8 cellular contexts compared by ENCODE assay signal in the genomic region with DNA sequence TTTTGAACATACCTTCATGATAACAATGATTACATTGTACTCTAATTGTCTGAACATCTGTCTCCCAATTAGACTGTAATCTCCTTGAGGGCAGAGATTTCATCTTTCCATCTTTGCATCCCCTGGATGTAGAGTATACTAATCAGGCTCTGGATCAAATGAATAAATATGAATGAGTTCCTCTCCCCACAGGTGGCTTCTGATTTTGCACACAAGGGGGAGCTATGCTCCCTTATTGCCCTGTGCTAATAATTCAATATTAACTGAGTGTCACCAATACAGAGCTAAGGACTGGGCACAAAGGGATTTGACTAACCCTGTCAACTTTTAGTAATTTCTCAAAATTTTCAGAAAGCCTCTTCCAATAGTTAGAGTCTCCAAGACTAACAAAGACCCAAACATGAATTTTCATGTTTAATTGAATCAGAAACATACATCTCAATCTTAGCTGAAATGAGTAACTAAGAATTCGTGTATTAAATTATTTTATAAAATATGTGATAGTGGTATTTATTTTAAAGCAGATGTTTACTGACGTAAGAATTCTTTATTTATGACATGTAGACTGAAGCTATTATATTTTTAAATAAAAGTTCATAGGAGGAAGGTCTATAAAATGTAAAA. TPM values are rescaled to one million over a fixed set of nuclear protein-coding genes. Genes with fewer than 3 reads are reported as not detected.
A peak's percentile ranks its signal among the peaks of the same experiment; 100 is the strongest.
DNase-seq lines count a peak whose midpoint lies in the region; ATAC-seq and TF ChIP-seq lines count a peak whose summit lies in the region.

No MANE protein-coding gene starts in this region.

- WGBS in heart left ventricle, 4 donors = 54 to 72% (median 55%) methylated on average over 2 of the region's 2 CpGs
- WGBS in adrenal gland, 4 donors = 41 to 64% (median 53%) methylated on average over 2 of the region's 2 CpGs

- H3K4me1 ChIP-seq in heart left ventricle (peaks cover 0 to 14% (median 0%) of the 10 kb centered on the region in 12 donors), adrenal gland (replicated peaks in 1 of 2) (peaks cover 0 to 13% of the 10 kb centered on the region in 2 donors), lower lobe of right lung (no peaks in the 10 kb centered on the region)

- H3K36me3 ChIP-seq in heart left ventricle (no peaks in the 10 kb centered on the region), adrenal gland (replicated peaks in 1 of 2) (no peaks in the 10 kb centered on the region), lower lobe of right lung (no peaks in the 10 kb centered on the region)

- TF ChIP-seq POLR2A in heart left ventricle (IDR thresholded peaks at IDR 0.05) (no peak), adrenal gland (IDR thresholded peaks at IDR 0.05) (no peak)

- H3K4me3 ChIP-seq in heart left ventricle = no peak overlapping the region
- H3K4me3 ChIP-seq in adrenal gland = no peak overlapping the region
- no peak overlapping the region for H3K4me3 ChIP-seq in lower lobe of right lung

- H3K27ac ChIP-seq in heart left ventricle (no peak overlapping the region), adrenal gland (no peak overlapping the region), lower lobe of right lung (no peak overlapping the region)

- TF ChIP-seq CTCF in heart left ventricle (IDR thresholded peaks at IDR 0.05) (peak; percentile 32 to 64 (median 55)), adrenal gland (IDR thresholded peaks at IDR 0.05) (peak; percentile 34 to 65 (median 54)), lower lobe of right lung (IDR thresholded peaks at IDR 0.05) (peak; percentile 73)

- ATAC-seq in heart left ventricle (no peak), left ventricle myocardium superior (no peak), lower lobe of right lung (no peak), HG02884 (IDR thresholded peaks at IDR 0.05; ENCODE audit: unreplicated experiment) (no peak), GM19351 (IDR thresholded peaks at IDR 0.05; ENCODE audit: unreplicated experiment) (no peak), GM18870 (IDR thresholded peaks at IDR 0.05; ENCODE audit: unreplicated experiment) (no peak)

- H3K9me3 ChIP-seq in heart left ventricle (no peaks in the 10 kb centered on the region), adrenal gland (replicated peaks in 1 of 3) (no peaks in the 10 kb centered on the region), lower lobe of right lung (no peaks in the 10 kb centered on the region)

- intact Hi-C loops in heart left ventricle (cut with DNase I) (loop anchor here in 1 of 10 donors (2.0 kb wide), 1 partner anchor 152 kb away; no protein-coding TSS in a partner anchor), left ventricle myocardium superior (cut with micrococcal nuclease) (no loop called here), adrenal gland (cut with DNase I) (no loop called here), lower lobe of right lung (cut with DNase I) (no loop called here)

- DNase-seq in heart left ventricle (no peak), left ventricle myocardium superior (no peak), NCI-H146 treated with DMSO at 0.1 percent for 48 hours (lab: John Stamatoyannopoulos, UW; ENCODE audit: unreplicated experiment) (peak; percentile 4), adrenal gland (peak in 2 of 7 donors; percentile 37 to 55), lower lobe of right lung (peak; percentile 14)

- H3K27me3 ChIP-seq in heart left ventricle = peaks cover 6 to 67% (median 28%) of the 10 kb centered on the region in 9 donors
- peaks cover 18% of the 10 kb centered on the region for H3K27me3 ChIP-seq in adrenal gland
- peaks cover 36% of the 10 kb centered on the region for H3K27me3 ChIP-seq in lower lobe of right lung (ENCODE audit: low read depth)

RNA-seq across cellular contexts. Expression of a gene that starts 3.0 kb away (rescaled TPM):
- 1 to 10 TPM in 1 of 9 donors, under 1 TPM in 5, not detected in 3; 0.21 to 1.3 (median 0.31) TPM for total RNA-seq in heart left ventricle
- polyA plus RNA-seq in heart left ventricle = under 1 TPM; 0.11 to 0.53 TPM
- 0.59 TPM for total RNA-seq in left ventricle myocardium superior
- 10 to 100 TPM in 2 of 8 donors, 1 to 10 TPM in 6; 1.9 to 21.3 (median 6.1) TPM for total RNA-seq in adrenal gland
- polyA plus RNA-seq in adrenal gland = 1 to 10 TPM in 2 of 3 donors, under 1 TPM in 1; 0.81 to 5.1 (median 2.9) TPM
- total RNA-seq in lower lobe of right lung = 131 TPM

RNA-seq across cellular contexts. Expression of a gene that starts 3.1 kb away (rescaled TPM):
- total RNA-seq in heart left ventricle (1 to 10 TPM in 1 of 9 donors, under 1 TPM in 8; 0.19 to 1.6 (median 0.52) TPM), left ventricle myocardium superior (0.50 TPM), adrenal gland (10 to 100 TPM in 7 of 8 donors, 1 to 10 TPM in 1; 8.2 to 98.8 (median 24.2) TPM), lower lobe of right lung (317 TPM)
- polyA plus RNA-seq in heart left ventricle (under 1 TPM; 0.11 to 0.95 TPM), adrenal gland (10 to 100 TPM in 2 of 3 donors, 1 to 10 TPM in 1; 2.5 to 23.7 (median 14.2) TPM)

RNA-seq across cellular contexts. Expression of a gene that starts 12.5 kb away (rescaled TPM):
- total RNA-seq in heart left ventricle = not detected
- under 1 TPM in 1 of 2 donors, not detected in 1; 0.03 TPM for polyA plus RNA-seq in heart left ventricle
- not detected for total RNA-seq in left ventricle myocardium superior
- total RNA-seq in adrenal gland = 1 to 10 TPM in 3 of 8 donors, under 1 TPM in 1, not detected in 4; 0.87 to 4.1 (median 1.4) TPM
- polyA plus RNA-seq in adrenal gland = under 1 TPM; 0.11 to 0.84 (median 0.48) TPM
- total RNA-seq in lower lobe of right lung = not detected

RNA-seq across cellular contexts. Expression of a gene that starts 12.7 kb away (rescaled TPM):
- total RNA-seq in heart left ventricle (1 to 10 TPM in 1 of 9 donors, under 1 TPM in 8; 0.02 to 1.4 (median 0.11) TPM), left ventricle myocardium superior (0.05 TPM), adrenal gland (10 to 100 TPM in 1 of 8 donors, 1 to 10 TPM in 4, under 1 TPM in 3; 0.28 to 18.5 (median 1.8) TPM), lower lobe of right lung (4.0 TPM)
- polyA plus RNA-seq in heart left ventricle (under 1 TPM; 0.03 to 0.53 TPM), adrenal gland (1 to 10 TPM; 1.1 to 1.7 (median 1.3) TPM)

Comparison
In these comparisons a context has a peak if more than half of its experiments do, and no peak if none do; other contexts are left out.
1. DNase-seq: peak in NCI-H146 treated with DMSO at 0.1 percent for 48 hours (single experiment) and lower lobe of right lung (single experiment); none in heart left ventricle (0 of 5) and left ventricle myocardium superior (single experiment).
2. Peak in every context shown above with its lines, with median percentiles within 50 percentile points of each other: CTCF ChIP-seq.